Comparison of ENCODE assay signal across 22 cellular contexts in genomic region chr4:67201334-67201733, GRCh38.
A peak's percentile ranks its signal among the peaks of the same experiment; 100 is the strongest.
DNase-seq lines count a peak whose midpoint lies in the region; ATAC-seq, FAIRE-seq and TF ChIP-seq lines count a peak whose summit lies in the region.
"Had no signal": no experiment of that assay in that cellular context is flagged by ENCODE, and none has a peak within 500 bp of the region (broad histone marks: within the 10 kb centered on the region; RNA-seq: fewer than 3 reads in every experiment).

No MANE protein-coding gene starts in this region.

- no peak overlapping the region for H3K27ac ChIP-seq in K562 (ENCODE audit: extremely low read depth, low read depth, low read length)
- H3K27ac ChIP-seq: BLaER1, HL-60, Peyer's patch, SK-N-MC had no signal

- no peak overlapping the region for H3K9ac ChIP-seq in K562 (ENCODE audit: insufficient read depth in 1 of 2, low read depth in 2 of 2, low read length in 2 of 2)
- H3K9ac ChIP-seq: BLaER1 had no signal

- H3K4me2 ChIP-seq in K562 (ENCODE audit: insufficient read depth, low read length), result no peak overlapping the region
- H3K4me2 ChIP-seq: BLaER1 had no signal

- POLR2A ChIA-PET in K562 (lab: Yijun Ruan, JAX), result no interaction called here

- BruUV-seq in K562 (replicated peaks; lab: Mats Ljungman, UMichigan), result no TSS peak

- TF ChIP-seq CTCF in K562 (IDR thresholded peaks at IDR 0.05 in 2 of 3, conservative IDR thresholded peaks at IDR 0.05 in 1 of 3; ENCODE audit: insufficient read depth in 2 of 3, low read depth in 1 of 3, low read length in 3 of 3), result no peak

- no peak overlapping the region for H3K4me3 ChIP-seq in K562
- H3K4me3 ChIP-seq: BLaER1, HAP-1, Peyer's patch, SK-N-MC had no signal

- FAIRE-seq in K562 (lab: Jason Lieb, UNC), result no peak
- no peak for FAIRE-seq in GM12892 (lab: Jason Lieb, UNC)
- FAIRE-seq: A204.1, GM19239, HTR-8/SVneo had no signal

- TF ChIP-seq EP300 in K562 (IDR thresholded peaks at IDR 0.05; ENCODE audit: low read length), result no peak

- H3K27me3 ChIP-seq in K562 (ENCODE audit: control insufficient read depth in 2 of 2, insufficient read depth in 2 of 2, low read length in 2 of 2), result no peaks in the 10 kb centered on the region
- H3K27me3 ChIP-seq: BLaER1, Peyer's patch had no signal

- no peaks in the 10 kb centered on the region for H3K36me3 ChIP-seq in K562 (ENCODE audit: control insufficient read depth, insufficient read depth, low read length)
- H3K36me3 ChIP-seq: BLaER1, HAP-1, Peyer's patch had no signal

- intact Hi-C loops in K562 (cut with micrococcal nuclease), result no loop called here

- no peaks in the 10 kb centered on the region for H3K9me3 ChIP-seq in K562 (replicated peaks; ENCODE audit: control insufficient read depth, insufficient read depth, low read depth, low read length)
- H3K9me3 ChIP-seq: BLaER1, HAP-1, Peyer's patch had no signal

- no peaks in the 10 kb centered on the region for H3K9me1 ChIP-seq in K562 (ENCODE audit: control insufficient read depth, insufficient read depth, low read length)

- H2AFZ ChIP-seq in K562 (ENCODE audit: low read depth, low read length), result no peak overlapping the region

- TF ChIP-seq RAD21 in K562 (CRISPR knock-in tag; conservative IDR thresholded peaks at IDR 0.05 in 1 of 2, IDR thresholded peaks at IDR 0.05 in 1 of 2), result no peak

- in situ Hi-C loops in K562 (cut with MboI), result no loop called here

- no peaks in the 10 kb centered on the region for H3K4me1 ChIP-seq in K562 (replicated peaks in 1 of 2; ENCODE audit: control insufficient read depth in 2 of 2, insufficient read depth in 2 of 2, low read length in 2 of 2)
- H3K4me1 ChIP-seq: BLaER1, HAP-1, Peyer's patch had no signal

- CTCF ChIA-PET in K562 (lab: Yijun Ruan, JAX; ENCODE audit: low intra/inter-chr PET ratio), result no interaction called here

- no peaks in the 10 kb centered on the region for H3K79me2 ChIP-seq in K562 (ENCODE audit: control insufficient read depth, insufficient read depth, low read length)

- ATAC-seq in GM18519 (IDR thresholded peaks at IDR 0.05; ENCODE audit: low FRiP score, unreplicated experiment) (peak; percentile 35), HG02870 (IDR thresholded peaks at IDR 0.05; ENCODE audit: unreplicated experiment) (peak; percentile 57), K562 (no peak), HG02981 (IDR thresholded peaks at IDR 0.05; ENCODE audit: unreplicated experiment) (no peak)
- ATAC-seq: CD8-positive, alpha-beta T cell had no signal

- TF ChIP-seq POLR2A in K562 (conservative IDR thresholded peaks at IDR 0.05) (no peak), GM12892 (IDR thresholded peaks at IDR 0.05; ENCODE audit: low read depth, low read length) (no peak)

- DNase-seq in Kasumi-1 (lab: John Stamatoyannopoulos, UW) (peak; percentile 12 to 30), K562 (ENCODE audit: extremely low read depth in 1 of 4, low spot score in 3 of 4) (no peak), GM12892 (ENCODE audit: insufficient read length) (no peak), nucleus accumbens (lab: John Stamatoyannopoulos, UW) (no peak), DMS153 treated with DMSO at 0.1 percent for 48 hours (lab: John Stamatoyannopoulos, UW; ENCODE audit: unreplicated experiment) (no peak)
- DNase-seq: CD8-positive, alpha-beta T cell; DMS79; NCI-H1092; NCI-H2081 treated with DMSO at 0.1 percent for 48 hours; NCI-H510A treated with DMSO at 0.1 percent for 48 hours; Peyer's patch; Right ventricle myocardium superior had no signal

- WGBS in K562 (ENCODE audit: insufficient coverage, low coverage, missing lambda C conversion rate), result 0% methylated on average over 2 of the region's 3 CpGs

- no peaks in the 10 kb centered on the region for H4K20me1 ChIP-seq in K562 (replicated peaks; ENCODE audit: control insufficient read depth, insufficient read depth, low read length)
- H4K20me1 ChIP-seq: BLaER1 had no signal

TF ChIP-seq in K562, 482 proteins besides CTCF, POLR2A, EP300 and RAD21:
- TF ChIP-seq SPI1 (IDR thresholded peaks at IDR 0.05; ENCODE audit: borderline replicate concordance, low read depth, low read length) (peak; percentile 16; the same call in 1 of the 2 replicates), JUNB (CRISPR knock-in tag; conservative IDR thresholded peaks at IDR 0.05) (no peak)
TF ChIP-seq in K562: peak in this region for 1.

Comparison
In these comparisons a context has a peak if more than half of its experiments do, and no peak if none do; other contexts are left out.
1. ATAC-seq: peak in GM18519 (single experiment) and HG02870 (single experiment); none in K562 (single experiment) and HG02981 (single experiment).
2. DNase-seq: peak in Kasumi-1 (2 of 2); none in K562 (0 of 4), GM12892 (single experiment), nucleus accumbens (0 of 56) and DMS153 treated with DMSO at 0.1 percent for 48 hours (single experiment).